In genomic region chr1:161962094-161962887, GRCh38 we compare ENCODE assay signal across 8 cellular contexts.
A peak's percentile ranks its signal among the peaks of the same experiment; 100 is the strongest.
DNase-seq lines count a peak whose midpoint lies in the region; ATAC-seq and TF ChIP-seq lines count a peak whose summit lies in the region.

No MANE protein-coding gene starts in this region.

- DNase-seq in GM03348 (ENCODE audit: low spot score) (peak; percentile 70), MV-4-11 (lab: John Stamatoyannopoulos, UW) (peak; percentile 44), brain microvascular endothelial cell (peak; percentile 88), aorta (no peak), cerebellar nuclear complex (lab: John Stamatoyannopoulos, UW) (no peak)

- TF ChIP-seq CTCF in brain microvascular endothelial cell (IDR thresholded peaks at IDR 0.05; ENCODE audit: low read depth, low read length, missing control alignments) = peak; percentile 21

- H3K4me3 ChIP-seq in brain microvascular endothelial cell (ENCODE audit: low read depth, low read length) (peak overlapping the region; percentile 47), muscle layer of colon (ENCODE audit: low read depth in 1 of 2, low read length in 2 of 2) (peak overlapping the region in 1 of 2 donors; percentile 39), aorta (ENCODE audit: low read length in 2 of 2) (peak overlapping the region; percentile 8 to 29)

- in situ Hi-C loops in brain microvascular endothelial cell (cut with HindIII; ENCODE audit: low pct_ligation_motif_present, low sequenced_read_pairs) = no loop called here

- ATAC-seq in GM21786 (IDR thresholded peaks at IDR 0.05; ENCODE audit: unreplicated experiment) (peak; percentile 97), aorta (ENCODE audit: low FRiP score) (peak; percentile 71), GM18873 (IDR thresholded peaks at IDR 0.05; ENCODE audit: low FRiP score, unreplicated experiment) (no peak)

- H3K27me3 ChIP-seq in brain microvascular endothelial cell (replicated peaks) (no peaks in the 10 kb centered on the region), muscle layer of colon (ENCODE audit: control insufficient read depth in 1 of 2, insufficient read depth in 2 of 2, low read length in 2 of 2) (no peaks in the 10 kb centered on the region), aorta (ENCODE audit: control insufficient read depth in 1 of 2, insufficient read depth in 2 of 2, low read length in 1 of 2) (no peaks in the 10 kb centered on the region)

- intact Hi-C loops in aorta (cut with DNase I) = loop anchor here (2.0 to 5.0 kb wide), 3 partner anchors 59 to 70 kb away; partner anchors contain the start of gene OLFML2B (in 1 of the 2)

- H3K9ac ChIP-seq in muscle layer of colon (ENCODE audit: low read length) = peak overlapping the region; percentile 7

- no peaks in the 10 kb centered on the region for H3K9me3 ChIP-seq in muscle layer of colon (ENCODE audit: low read length)
- H3K9me3 ChIP-seq in aorta (ENCODE audit: control insufficient read depth, low read length) = no peaks in the 10 kb centered on the region

- WGBS in aorta, 2 donors = 1 to 3% methylated on average over 8 of the region's 8 CpGs

- no peaks in the 10 kb centered on the region for H3K36me3 ChIP-seq in brain microvascular endothelial cell (replicated peaks)
- peaks cover 9% of the 10 kb centered on the region for H3K36me3 ChIP-seq in muscle layer of colon (ENCODE audit: insufficient read depth, low read length)
- H3K36me3 ChIP-seq in aorta (ENCODE audit: control insufficient read depth in 1 of 2, insufficient read depth in 2 of 2, low read length in 1 of 2) = no peaks in the 10 kb centered on the region

- peak overlapping the region; percentile 97 for H3K27ac ChIP-seq in brain microvascular endothelial cell
- H3K27ac ChIP-seq in muscle layer of colon (ENCODE audit: low read depth, low read length) = no peak overlapping the region
- peak overlapping the region; percentile 54 to 93 for H3K27ac ChIP-seq in aorta (ENCODE audit: low read depth in 1 of 2, low read length in 2 of 2)

- H3K4me1 ChIP-seq in muscle layer of colon (ENCODE audit: insufficient read depth, low read length) = peaks cover 5% of the 10 kb centered on the region
- H3K4me1 ChIP-seq in aorta (ENCODE audit: control insufficient read depth in 1 of 2, insufficient read depth in 2 of 2, low read length in 2 of 2) = peaks cover 0 to 16% of the 10 kb centered on the region in 2 donors

Comparison
In these comparisons a context has a peak if more than half of its experiments do, and no peak if none do; other contexts are left out.
1. DNase-seq: peak in GM03348 (single experiment), MV-4-11 (single experiment) and brain microvascular endothelial cell (single experiment); none in aorta (0 of 2) and cerebellar nuclear complex (0 of 2).